Comparison of ENCODE assay signal across 12 cellular contexts in the genomic region with DNA sequence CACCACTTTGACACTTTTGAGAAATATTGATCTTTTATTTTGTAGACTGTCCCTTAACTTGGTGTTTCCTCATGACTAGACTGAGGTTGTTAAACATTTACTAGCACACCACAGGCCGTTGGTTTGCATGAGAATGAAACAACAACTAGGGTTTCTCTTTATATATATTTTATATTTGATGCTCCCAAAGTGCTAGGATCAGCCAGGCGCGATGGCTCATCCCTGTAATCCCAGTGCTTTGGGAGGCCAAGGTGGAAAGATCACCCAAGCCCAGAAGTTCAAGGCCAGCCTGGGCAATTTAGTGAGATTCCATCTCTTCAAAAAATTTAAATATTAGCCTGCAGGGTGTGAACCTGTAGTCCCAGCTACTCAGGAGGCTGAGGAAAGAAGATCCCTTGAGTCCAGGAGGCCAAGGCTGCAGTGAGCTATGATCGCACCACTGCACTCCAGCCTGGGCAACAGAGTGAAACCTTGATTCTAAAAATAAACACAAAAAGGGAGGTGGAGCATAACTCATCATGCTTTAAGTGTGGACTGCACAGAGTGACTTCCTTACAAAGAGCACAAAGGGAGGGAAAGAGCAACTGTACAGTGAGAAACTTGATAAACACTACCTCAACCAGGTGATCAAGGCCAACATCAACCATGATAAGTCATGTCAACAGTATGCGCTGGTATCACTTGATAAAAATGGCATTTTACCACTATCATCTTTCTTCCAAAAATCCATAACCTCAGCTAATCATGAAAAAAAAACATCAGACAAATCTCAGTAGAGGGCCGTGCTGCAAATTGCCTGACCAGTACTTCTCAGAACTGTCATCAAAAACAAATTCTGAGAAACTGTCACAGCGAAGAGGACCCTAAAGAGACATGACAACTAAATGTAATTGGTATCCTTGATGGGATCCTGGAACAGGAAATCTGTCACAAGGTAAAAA.
DNase-seq lines count a peak whose midpoint lies in the region; ATAC-seq and TF ChIP-seq lines count a peak whose summit lies in the region.
"Had no signal": no experiment of that assay in that cellular context is flagged by ENCODE, and none has a peak within 500 bp of the region (broad histone marks: within the 10 kb centered on the region; RNA-seq: fewer than 3 reads in every experiment).

No MANE protein-coding gene starts in this region.

- DNase-seq in SK-N-DZ (ENCODE audit: low spot score) (no peak), anterior cingulate cortex (lab: John Stamatoyannopoulos, UW) (no peak), SKM-1 treated with dmso at 0.1 percent for 144 hours (lab: John Stamatoyannopoulos, UW; ENCODE audit: unreplicated experiment) (no peak), SKM-1 (lab: John Stamatoyannopoulos, UW; ENCODE audit: unreplicated experiment) (no peak)
- DNase-seq: MV-4-11; naive thymus-derived CD8-positive, alpha-beta T cell; SHP77 treated with DMSO at 0.1 percent for 48 hours; trophoblast cell had no signal

- peaks cover 41% of the 10 kb centered on the region for H3K4me1 ChIP-seq in DOHH2 (ENCODE audit: control insufficient read depth, low read length)

- TF ChIP-seq CTCF in DOHH2 (IDR thresholded peaks at IDR 0.05; ENCODE audit: low read depth, low read length, poor library complexity, severe bottlenecking) (no peak), SU-DHL-6 (IDR thresholded peaks at IDR 0.05; ENCODE audit: insufficient read depth, low read length, poor library complexity, severe bottlenecking) (no peak)

- H3K4me2 ChIP-seq in DOHH2 (ENCODE audit: low read length): peak overlapping the region; percentile 76
- peak overlapping the region; percentile 38 for H3K4me2 ChIP-seq in SU-DHL-6 (ENCODE audit: low read depth, low read length, poor library complexity, severe bottlenecking)

- H3K27ac ChIP-seq in DOHH2 (ENCODE audit: low read depth, low read length) (peak overlapping the region; percentile 90), SU-DHL-6 (ENCODE audit: low read depth, low read length) (peak overlapping the region; percentile 65)

- H3K9me3 ChIP-seq in DOHH2 (ENCODE audit: control insufficient read depth, insufficient read depth, low read length): no peaks in the 10 kb centered on the region
- H3K9me3 ChIP-seq in SU-DHL-6 (ENCODE audit: insufficient read depth, low read length): no peaks in the 10 kb centered on the region

- peak; percentile 88 for ATAC-seq in GM19438 (IDR thresholded peaks at IDR 0.05; ENCODE audit: low read depth, unreplicated experiment)
- ATAC-seq in HG03045 (IDR thresholded peaks at IDR 0.05; ENCODE audit: unreplicated experiment): peak; percentile 73
- ATAC-seq: naive thymus-derived CD8-positive, alpha-beta T cell had no signal

- H3K9me2 ChIP-seq in DOHH2 (replicated peaks; ENCODE audit: control insufficient read depth, low read length) (no peaks in the 10 kb centered on the region), SU-DHL-6 (replicated peaks; ENCODE audit: insufficient read depth, low read length) (no peaks in the 10 kb centered on the region)

- H3K4me3 ChIP-seq in DOHH2 (ENCODE audit: low read length) (peak overlapping the region; percentile 50), SU-DHL-6 (ENCODE audit: insufficient read depth, low read length, poor library complexity, severe bottlenecking) (no peak overlapping the region)

- peak overlapping the region; percentile 46 for H2AFZ ChIP-seq in SU-DHL-6 (ENCODE audit: low read depth, low read length, severe bottlenecking)

- H3K27me3 ChIP-seq in DOHH2 (ENCODE audit: control insufficient read depth, low read length) (no peaks in the 10 kb centered on the region), SU-DHL-6 (ENCODE audit: low read length) (no peaks in the 10 kb centered on the region)

- H4K20me1 ChIP-seq in DOHH2 (ENCODE audit: control insufficient read depth, insufficient read depth, low read depth, low read length) (no peaks in the 10 kb centered on the region), SU-DHL-6 (ENCODE audit: low read depth, low read length) (no peaks in the 10 kb centered on the region)

- no peaks in the 10 kb centered on the region for H3K79me2 ChIP-seq in DOHH2 (ENCODE audit: control insufficient read depth, low read length)
- H3K79me2 ChIP-seq in SU-DHL-6 (ENCODE audit: insufficient read depth, low read length): no peaks in the 10 kb centered on the region

- H3K36me3 ChIP-seq in DOHH2 (ENCODE audit: control insufficient read depth, low read length) (no peaks in the 10 kb centered on the region), SU-DHL-6 (ENCODE audit: low read length) (no peaks in the 10 kb centered on the region)

- H3K9ac ChIP-seq in SU-DHL-6 (ENCODE audit: low read length): peak overlapping the region; percentile 10; the same call in 1 of the 2 replicates

- H3F3A ChIP-seq in DOHH2 (ENCODE audit: control insufficient read depth, insufficient read depth) (peaks cover 19% of the 10 kb centered on the region), SU-DHL-6 (ENCODE audit: insufficient read depth) (peaks cover 4% of the 10 kb centered on the region)
